8 cellular contexts compared by ENCODE assay signal in the genomic region with DNA sequence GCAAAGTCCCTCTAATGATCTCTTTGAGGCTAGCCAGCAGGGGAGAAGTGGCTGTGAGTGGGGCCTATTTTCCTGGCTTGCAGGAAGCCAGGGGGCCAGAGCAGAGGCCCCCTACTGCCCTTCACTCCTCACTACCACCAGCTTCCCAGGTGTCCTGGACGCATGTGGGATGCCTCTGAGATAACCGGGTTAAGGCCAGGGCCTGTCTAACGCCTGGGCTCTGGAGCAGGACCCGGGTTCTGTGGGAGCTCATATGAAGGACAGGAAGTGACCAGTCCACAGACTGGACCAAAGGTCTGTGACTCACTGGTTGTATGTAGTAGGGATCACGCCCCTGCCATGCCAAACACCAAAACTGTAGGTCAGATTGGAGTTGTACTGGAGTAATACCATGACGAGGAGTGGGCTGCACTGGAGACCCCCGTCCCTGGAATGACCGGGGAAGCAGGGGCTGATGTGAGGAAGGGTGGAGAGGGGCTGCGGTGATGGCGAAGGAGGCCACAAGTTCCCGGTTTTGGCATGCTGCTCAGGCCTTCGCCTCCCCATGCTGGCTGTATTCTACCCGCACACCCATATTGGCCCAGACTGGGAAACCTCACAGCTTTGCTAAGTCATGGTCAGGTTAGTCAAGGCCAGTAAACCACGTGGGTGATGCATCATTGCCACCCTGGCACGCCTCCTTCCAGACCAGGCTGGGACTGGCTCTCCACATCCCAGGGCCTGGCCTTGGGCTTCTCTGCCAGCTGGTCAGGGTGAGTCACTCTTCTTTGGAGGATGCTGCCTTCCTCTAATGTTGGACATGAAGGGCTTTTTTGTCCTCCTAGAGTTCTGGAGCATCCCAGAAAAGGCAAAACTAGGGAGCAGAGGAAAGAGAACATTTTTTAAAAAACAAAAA. TPM values are rescaled to one million over a fixed set of nuclear protein-coding genes. Genes with fewer than 3 reads are reported as not detected.
A peak's percentile ranks its signal among the peaks of the same experiment; 100 is the strongest.
DNase-seq lines count a peak whose midpoint lies in the region; ATAC-seq lines count a peak whose summit lies in the region.

No MANE protein-coding gene starts in this region.

- ATAC-seq in T-helper 17 cell (peak; percentile 61), Right ventricle myocardium superior (ENCODE audit: poor library complexity) (peak; percentile 41)
- peak; percentile 74 for ATAC-seq in stimulated activated effector memory CD8-positive, alpha-beta T cell treated with anti-CD3 and anti-CD28 coated beads, Interleukin-12 subunit alpha, Interleukin-12 subunit beta, amount 100 ng/mL, for 72 hours

- H3K27me3 Mint-ChIP-seq in T-helper 17 cell, result no peaks in the 10 kb centered on the region
- no peaks in the 10 kb centered on the region for H3K27me3 Mint-ChIP-seq in activated T-helper 1 cell treated with anti-CD3 and anti-CD28 coated beads, Interleukin-12 subunit alpha, Interleukin-12 subunit beta, Interleukin-2, Interleukin-4 antibody, amounts not matched to agents 30 ng/mL and 10 ng/mL and 1 ng/mL, durations not matched to agents 14 hours and 24 hours and 36 hours (ENCODE audit: insufficient read depth)

- H3K9me3 ChIP-seq in T-helper 17 cell (ENCODE audit: control insufficient read depth, low read length, poor library complexity, severe bottlenecking), result no peaks in the 10 kb centered on the region

- peak; percentile 66 for DNase-seq in DMS 273 (lab: John Stamatoyannopoulos, UW; ENCODE audit: unreplicated experiment)
- DNase-seq in DMS 273 treated with DMSO at 0.1 percent for 48 hours (lab: John Stamatoyannopoulos, UW), result no peak
- DNase-seq in T-helper 17 cell, result no peak
- peak; percentile 68 for DNase-seq in Right ventricle myocardium superior
- no peak for DNase-seq in stimulated activated effector memory CD8-positive, alpha-beta T cell treated with anti-CD3 and anti-CD28 coated beads, Interleukin-12 subunit alpha, Interleukin-12 subunit beta, amount 100 ng/mL, for 72 hours (ENCODE audit: low spot score in 2 of 2)
- DNase-seq in OCI-M2 (lab: John Stamatoyannopoulos, UW; ENCODE audit: unreplicated experiment), result no peak
- DNase-seq in activated CD4-positive, alpha-beta T cell treated with anti-CD3 and anti-CD28 coated beads, Interleukin-2, amount 50 U/mL, for 48 hours, result no peak
- no peak for DNase-seq in activated T-helper 1 cell treated with anti-CD3 and anti-CD28 coated beads, Interleukin-12 subunit alpha, Interleukin-12 subunit beta, Interleukin-2, Interleukin-4 antibody, amounts not matched to agents 30 ng/mL and 10 ng/mL and 1 ng/mL, durations not matched to agents 14 hours and 24 hours and 36 hours (ENCODE audit: low spot score)

- intact Hi-C loops in Right ventricle myocardium superior (cut with DNase I), result no loop called here
- intact Hi-C loops in activated T-helper 1 cell treated with anti-CD3 and anti-CD28 coated beads, Interleukin-12 subunit alpha, Interleukin-12 subunit beta, Interleukin-2, Interleukin-4 antibody, amounts not matched to agents 30 ng/mL and 10 ng/mL and 1 ng/mL, durations not matched to agents 14 hours and 24 hours and 36 hours (cut with micrococcal nuclease), result no loop called here

- H3K9me3 Mint-ChIP-seq in stimulated activated effector memory CD8-positive, alpha-beta T cell treated with anti-CD3 and anti-CD28 coated beads, Interleukin-12 subunit alpha, Interleukin-12 subunit beta, amount 100 ng/mL, for 72 hours, result no peaks in the 10 kb centered on the region
- no peaks in the 10 kb centered on the region for H3K9me3 Mint-ChIP-seq in activated T-helper 1 cell treated with anti-CD3 and anti-CD28 coated beads, Interleukin-12 subunit alpha, Interleukin-12 subunit beta, Interleukin-2, Interleukin-4 antibody, amounts not matched to agents 30 ng/mL and 10 ng/mL and 1 ng/mL, durations not matched to agents 14 hours and 24 hours and 36 hours

- peak overlapping the region; percentile 37 for H3K27ac Mint-ChIP-seq in T-helper 17 cell
- no peak overlapping the region for H3K27ac Mint-ChIP-seq in stimulated activated effector memory CD8-positive, alpha-beta T cell treated with anti-CD3 and anti-CD28 coated beads, Interleukin-12 subunit alpha, Interleukin-12 subunit beta, amount 100 ng/mL, for 72 hours
- no peak overlapping the region for H3K27ac Mint-ChIP-seq in activated T-helper 1 cell treated with anti-CD3 and anti-CD28 coated beads, Interleukin-12 subunit alpha, Interleukin-12 subunit beta, Interleukin-2, Interleukin-4 antibody, amounts not matched to agents 30 ng/mL and 10 ng/mL and 1 ng/mL, durations not matched to agents 14 hours and 24 hours and 36 hours

- no peak overlapping the region for H3K4me3 Mint-ChIP-seq in T-helper 17 cell
- H3K4me3 Mint-ChIP-seq in stimulated activated effector memory CD8-positive, alpha-beta T cell treated with anti-CD3 and anti-CD28 coated beads, Interleukin-12 subunit alpha, Interleukin-12 subunit beta, amount 100 ng/mL, for 72 hours, result no peak overlapping the region
- H3K4me3 Mint-ChIP-seq in activated T-helper 1 cell treated with anti-CD3 and anti-CD28 coated beads, Interleukin-12 subunit alpha, Interleukin-12 subunit beta, Interleukin-2, Interleukin-4 antibody, amounts not matched to agents 30 ng/mL and 10 ng/mL and 1 ng/mL, durations not matched to agents 14 hours and 24 hours and 36 hours, result no peak overlapping the region

- H3K4me1 Mint-ChIP-seq in T-helper 17 cell, result peaks cover 10% of the 10 kb centered on the region
- peaks cover 14% of the 10 kb centered on the region for H3K4me1 Mint-ChIP-seq in stimulated activated effector memory CD8-positive, alpha-beta T cell treated with anti-CD3 and anti-CD28 coated beads, Interleukin-12 subunit alpha, Interleukin-12 subunit beta, amount 100 ng/mL, for 72 hours
- peaks cover 35% of the 10 kb centered on the region for H3K4me1 Mint-ChIP-seq in activated T-helper 1 cell treated with anti-CD3 and anti-CD28 coated beads, Interleukin-12 subunit alpha, Interleukin-12 subunit beta, Interleukin-2, Interleukin-4 antibody, amounts not matched to agents 30 ng/mL and 10 ng/mL and 1 ng/mL, durations not matched to agents 14 hours and 24 hours and 36 hours (ENCODE audit: low read depth)

- peaks cover 2% of the 10 kb centered on the region for H3K36me3 Mint-ChIP-seq in T-helper 17 cell (ENCODE audit: low read depth)
- H3K36me3 Mint-ChIP-seq in stimulated activated effector memory CD8-positive, alpha-beta T cell treated with anti-CD3 and anti-CD28 coated beads, Interleukin-12 subunit alpha, Interleukin-12 subunit beta, amount 100 ng/mL, for 72 hours, result no peaks in the 10 kb centered on the region
- H3K36me3 Mint-ChIP-seq in activated T-helper 1 cell treated with anti-CD3 and anti-CD28 coated beads, Interleukin-12 subunit alpha, Interleukin-12 subunit beta, Interleukin-2, Interleukin-4 antibody, amounts not matched to agents 30 ng/mL and 10 ng/mL and 1 ng/mL, durations not matched to agents 14 hours and 24 hours and 36 hours (ENCODE audit: low read depth), result no peaks in the 10 kb centered on the region

RNA-seq across cellular contexts. Expression of gene TMEM230, which starts 47.1 kb away (rescaled TPM):
- total RNA-seq in T-helper 17 cell (10 to 100 TPM; 49.9 to 50.5 TPM), Right ventricle myocardium superior (82.7 TPM)
- total RNA-seq in activated T-helper 1 cell treated with anti-CD3 and anti-CD28 coated beads, Interleukin-12 subunit alpha, Interleukin-12 subunit beta, Interleukin-2, Interleukin-4 antibody, amounts not matched to agents 30 ng/mL and 10 ng/mL and 1 ng/mL, durations not matched to agents 14 hours and 24 hours and 36 hours, result 80.3 and 82.1 TPM in 2 replicates

RNA-seq across cellular contexts. Expression of gene PCNA, which starts 54.0 kb away (rescaled TPM):
- 10 to 100 TPM; 29.3 to 35.4 TPM for total RNA-seq in T-helper 17 cell
- 26.4 TPM for total RNA-seq in Right ventricle myocardium superior
- 512 and 519 TPM in 2 replicates for total RNA-seq in activated T-helper 1 cell treated with anti-CD3 and anti-CD28 coated beads, Interleukin-12 subunit alpha, Interleukin-12 subunit beta, Interleukin-2, Interleukin-4 antibody, amounts not matched to agents 30 ng/mL and 10 ng/mL and 1 ng/mL, durations not matched to agents 14 hours and 24 hours and 36 hours

Comparison
In these comparisons a context has a peak if more than half of its experiments do, and no peak if none do; other contexts are left out.
1. DNase-seq: peak in DMS 273 (single experiment) and Right ventricle myocardium superior (single experiment); none in DMS 273 treated with DMSO at 0.1 percent for 48 hours (single experiment), T-helper 17 cell (0 of 3), stimulated activated effector memory CD8-positive, alpha-beta T cell treated with anti-CD3 and anti-CD28 coated beads, Interleukin-12 subunit alpha, Interleukin-12 subunit beta, amount 100 ng/mL, for 72 hours (0 of 2), OCI-M2 (single experiment), activated CD4-positive, alpha-beta T cell treated with anti-CD3 and anti-CD28 coated beads, Interleukin-2, amount 50 U/mL, for 48 hours (0 of 2) and activated T-helper 1 cell treated with anti-CD3 and anti-CD28 coated beads, Interleukin-12 subunit alpha, Interleukin-12 subunit beta, Interleukin-2, Interleukin-4 antibody, amounts not matched to agents 30 ng/mL and 10 ng/mL and 1 ng/mL, durations not matched to agents 14 hours and 24 hours and 36 hours (single experiment).
2. RNA of gene PCNA, which starts 54.0 kb away (total RNA-seq): 512 to 519 TPM in activated T-helper 1 cell treated with anti-CD3 and anti-CD28 coated beads, Interleukin-12 subunit alpha, Interleukin-12 subunit beta, Interleukin-2, Interleukin-4 antibody, amounts not matched to agents 30 ng/mL and 10 ng/mL and 1 ng/mL, durations not matched to agents 14 hours and 24 hours and 36 hours; 29.3 to 35.4 TPM in T-helper 17 cell and 26.4 TPM in Right ventricle myocardium superior (single experiment); every median in the first group is over 10 times any median in the second.
3. Peak in every context shown above with its lines, with median percentiles within 50 percentile points of each other: ATAC-seq.